Comparison of ENCODE assay signal across 10 cellular contexts in genomic region chr4:76803522-76803921, GRCh38.
A peak's percentile ranks its signal among the peaks of the same experiment; 100 is the strongest.
DNase-seq lines count a peak whose midpoint lies in the region; ATAC-seq, FAIRE-seq and TF ChIP-seq lines count a peak whose summit lies in the region.
"Had no signal": no experiment of that assay in that cellular context is flagged by ENCODE, and none has a peak within 500 bp of the region (broad histone marks: within the 10 kb centered on the region; RNA-seq: fewer than 3 reads in every experiment).

No MANE protein-coding gene starts in this region.

- 62 to 74% (median 68%) methylated on average over 5 of the region's 5 CpGs for WGBS in heart left ventricle, 4 donors

- TF ChIP-seq POLR2A in heart left ventricle (IDR thresholded peaks at IDR 0.05): no peak

- H3K27me3 ChIP-seq in heart left ventricle: peaks cover 0 to 10% (median 0%) of the 10 kb centered on the region in 9 donors
- H3K27me3 ChIP-seq in SJCRH30: no peaks in the 10 kb centered on the region
- H3K27me3 ChIP-seq: BLaER1 treated with 17β-estradiol and CSF1 and Interleukin-3, amounts not matched to agents 10 nM and 100 nM had no signal

- DNase-seq in heart left ventricle (no peak), Right ventricle myocardium superior (no peak), SJCRH30 (peak; percentile 92 to 96), fibroblast of villous mesenchyme (ENCODE audit: low read depth) (peak; percentile 96), urothelium cell line (ENCODE audit: low spot score) (peak; percentile 81), occipital lobe (lab: John Stamatoyannopoulos, UW) (no peak)
- DNase-seq in activated CD4-positive, alpha-beta T cell treated with anti-CD3 and anti-CD28 coated beads for 48 hours: no peak
- DNase-seq: activated CD4-positive, CD25-positive, alpha-beta regulatory T cell treated with anti-CD3 and anti-CD28 coated beads, Interleukin-2, amount 50 U/mL, for 72 hours had no signal

- intact Hi-C loops in heart left ventricle (cut with DNase I) (no loop called here), Right ventricle myocardium superior (cut with DNase I) (no loop called here)

- H3K36me3 ChIP-seq in heart left ventricle (no peaks in the 10 kb centered on the region), SJCRH30 (no peaks in the 10 kb centered on the region)
- H3K36me3 ChIP-seq: BLaER1 treated with 17β-estradiol and CSF1 and Interleukin-3, amounts not matched to agents 10 nM and 100 nM had no signal

- ATAC-seq in heart left ventricle: peak in 3 of 4 donors; percentile 31 to 41 (median 38)
- ATAC-seq in Right ventricle myocardium superior (ENCODE audit: poor library complexity): no peak
- no peak for ATAC-seq in HG03571 (IDR thresholded peaks at IDR 0.05; ENCODE audit: unreplicated experiment)

- FAIRE-seq in urothelium cell line (lab: Jason Lieb, UNC): no peak

- TF ChIP-seq CTCF in heart left ventricle (IDR thresholded peaks at IDR 0.05) (no peak), fibroblast of villous mesenchyme (IDR thresholded peaks at IDR 0.05; ENCODE audit: insufficient read depth, low read depth, low read length) (no peak)

- H3K4me3 ChIP-seq in heart left ventricle (no peak overlapping the region), SJCRH30 (peak overlapping the region; percentile 37), fibroblast of villous mesenchyme (ENCODE audit: low read depth, low read length) (no peak overlapping the region)
- H3K4me3 ChIP-seq: BLaER1 treated with 17β-estradiol and CSF1 and Interleukin-3, amounts not matched to agents 10 nM and 100 nM had no signal

- H3K4me1 ChIP-seq in heart left ventricle (peaks cover 0 to 43% (median 14%) of the 10 kb centered on the region in 12 donors), SJCRH30 (peaks cover 28% of the 10 kb centered on the region)

- H3K9me3 ChIP-seq in heart left ventricle (peaks cover 0 to 21% (median 0%) of the 10 kb centered on the region in 12 donors), SJCRH30 (replicated peaks) (peaks cover 17% of the 10 kb centered on the region)

- peak overlapping the region in 9 of 12 donors; percentile 6 to 83 (median 58) for H3K27ac ChIP-seq in heart left ventricle
- peak overlapping the region; percentile 96 for H3K27ac ChIP-seq in SJCRH30
- H3K27ac ChIP-seq: BLaER1 treated with 17β-estradiol and CSF1 and Interleukin-3, amounts not matched to agents 10 nM and 100 nM had no signal

Comparison
In these comparisons a context has a peak if more than half of its experiments do, and no peak if none do; other contexts are left out.
1. ATAC-seq: peak in heart left ventricle (3 of 4); none in Right ventricle myocardium superior (single experiment) and HG03571 (single experiment).
2. DNase-seq: peak in SJCRH30 (2 of 2), fibroblast of villous mesenchyme (single experiment) and urothelium cell line (single experiment); none in heart left ventricle (0 of 5), Right ventricle myocardium superior (single experiment), activated CD4-positive, alpha-beta T cell treated with anti-CD3 and anti-CD28 coated beads for 48 hours (single experiment) and occipital lobe (single experiment).